1 cellular context compared by ENCODE assay signal in the genomic region with DNA sequence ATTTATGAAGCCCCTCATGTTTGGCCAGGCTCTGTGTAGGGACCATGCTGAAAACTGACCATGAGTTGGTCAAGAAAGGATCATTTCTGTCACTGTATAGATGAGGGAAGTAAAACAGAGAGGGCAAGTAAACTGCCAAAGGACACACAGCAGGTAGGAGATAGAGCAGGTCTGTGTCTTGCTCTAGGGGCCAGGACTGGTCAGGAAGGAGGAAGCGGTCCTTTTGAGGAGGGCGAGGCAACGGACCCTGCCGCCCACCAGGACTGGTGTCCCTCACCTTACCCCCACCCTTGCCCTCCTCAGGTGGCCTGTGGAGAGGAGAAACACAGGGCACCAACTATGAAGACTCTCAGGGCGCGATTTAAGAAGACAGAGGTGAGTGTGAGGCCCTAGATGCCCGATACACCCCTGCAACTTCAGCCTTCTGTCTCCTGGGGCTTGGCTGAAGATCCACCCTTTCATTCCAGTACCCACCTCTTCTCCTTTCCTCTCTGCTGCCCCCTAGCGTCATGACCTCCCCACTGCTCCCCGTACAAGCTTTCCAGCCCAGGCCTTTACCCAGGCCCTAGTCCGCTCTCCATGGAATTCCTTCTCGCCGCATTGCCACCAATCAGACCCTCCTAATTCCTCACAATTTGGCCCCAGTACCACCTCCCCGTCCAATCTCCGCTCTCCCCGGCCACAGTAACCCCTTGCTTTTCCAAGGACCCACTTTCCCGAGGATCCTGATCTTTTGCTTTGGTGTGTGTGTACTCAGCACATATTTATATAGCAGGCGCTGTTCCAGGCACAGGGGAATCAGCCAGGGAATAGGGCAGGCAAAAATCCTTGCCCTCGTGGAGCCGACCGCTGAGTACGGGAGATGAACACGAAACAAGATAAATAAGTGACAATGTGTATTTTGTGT.
TF ChIP-seq lines count a peak whose summit lies in the region.

No MANE protein-coding gene starts in this region.

TF ChIP-seq in HepG2, 621 proteins besides CTCF, POLR2A, EP300 and RAD21 (continued from another document):
- TF ChIP-seq, protein P1, sequence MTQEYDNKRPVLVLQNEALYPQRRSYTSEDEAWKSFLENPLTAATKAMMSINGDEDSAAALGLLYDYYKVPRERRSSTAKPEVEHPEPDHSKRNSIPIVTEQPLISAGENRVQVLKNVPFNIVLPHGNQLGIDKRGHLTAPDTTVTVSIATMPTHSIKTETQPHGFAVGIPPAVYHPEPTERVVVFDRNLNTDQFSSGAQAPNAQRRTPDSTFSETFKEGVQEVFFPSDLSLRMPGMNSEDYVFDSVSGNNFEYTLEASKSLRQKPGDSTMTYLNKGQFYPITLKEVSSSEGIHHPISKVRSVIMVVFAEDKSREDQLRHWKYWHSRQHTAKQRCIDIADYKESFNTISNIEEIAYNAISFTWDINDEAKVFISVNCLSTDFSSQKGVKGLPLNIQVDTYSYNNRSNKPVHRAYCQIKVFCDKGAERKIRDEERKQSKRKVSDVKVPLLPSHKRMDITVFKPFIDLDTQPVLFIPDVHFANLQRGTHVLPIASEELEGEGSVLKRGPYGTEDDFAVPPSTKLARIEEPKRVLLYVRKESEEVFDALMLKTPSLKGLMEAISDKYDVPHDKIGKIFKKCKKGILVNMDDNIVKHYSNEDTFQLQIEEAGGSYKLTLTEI (CRISPR knock-in tag; conservative IDR thresholded peaks at IDR 0.05): no peak
- peak; percentile 10; the same call in 1 of the 2 replicates for TF ChIP-seq ZNF605 (CRISPR knock-in tag; IDR thresholded peaks at IDR 0.05)
- TF ChIP-seq, protein P2, sequence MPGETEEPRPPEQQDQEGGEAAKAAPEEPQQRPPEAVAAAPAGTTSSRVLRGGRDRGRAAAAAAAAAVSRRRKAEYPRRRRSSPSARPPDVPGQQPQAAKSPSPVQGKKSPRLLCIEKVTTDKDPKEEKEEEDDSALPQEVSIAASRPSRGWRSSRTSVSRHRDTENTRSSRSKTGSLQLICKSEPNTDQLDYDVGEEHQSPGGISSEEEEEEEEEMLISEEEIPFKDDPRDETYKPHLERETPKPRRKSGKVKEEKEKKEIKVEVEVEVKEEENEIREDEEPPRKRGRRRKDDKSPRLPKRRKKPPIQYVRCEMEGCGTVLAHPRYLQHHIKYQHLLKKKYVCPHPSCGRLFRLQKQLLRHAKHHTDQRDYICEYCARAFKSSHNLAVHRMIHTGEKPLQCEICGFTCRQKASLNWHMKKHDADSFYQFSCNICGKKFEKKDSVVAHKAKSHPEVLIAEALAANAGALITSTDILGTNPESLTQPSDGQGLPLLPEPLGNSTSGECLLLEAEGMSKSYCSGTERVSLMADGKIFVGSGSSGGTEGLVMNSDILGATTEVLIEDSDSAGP (CRISPR knock-in tag; IDR thresholded peaks at IDR 0.05; ENCODE audit: borderline replicate concordance): peak; percentile 50; the same call in 1 of the 2 replicates
- no peak for TF ChIP-seq ISL2 (CRISPR knock-in tag; IDR thresholded peaks at IDR 0.05)
- TF ChIP-seq, protein P3, sequence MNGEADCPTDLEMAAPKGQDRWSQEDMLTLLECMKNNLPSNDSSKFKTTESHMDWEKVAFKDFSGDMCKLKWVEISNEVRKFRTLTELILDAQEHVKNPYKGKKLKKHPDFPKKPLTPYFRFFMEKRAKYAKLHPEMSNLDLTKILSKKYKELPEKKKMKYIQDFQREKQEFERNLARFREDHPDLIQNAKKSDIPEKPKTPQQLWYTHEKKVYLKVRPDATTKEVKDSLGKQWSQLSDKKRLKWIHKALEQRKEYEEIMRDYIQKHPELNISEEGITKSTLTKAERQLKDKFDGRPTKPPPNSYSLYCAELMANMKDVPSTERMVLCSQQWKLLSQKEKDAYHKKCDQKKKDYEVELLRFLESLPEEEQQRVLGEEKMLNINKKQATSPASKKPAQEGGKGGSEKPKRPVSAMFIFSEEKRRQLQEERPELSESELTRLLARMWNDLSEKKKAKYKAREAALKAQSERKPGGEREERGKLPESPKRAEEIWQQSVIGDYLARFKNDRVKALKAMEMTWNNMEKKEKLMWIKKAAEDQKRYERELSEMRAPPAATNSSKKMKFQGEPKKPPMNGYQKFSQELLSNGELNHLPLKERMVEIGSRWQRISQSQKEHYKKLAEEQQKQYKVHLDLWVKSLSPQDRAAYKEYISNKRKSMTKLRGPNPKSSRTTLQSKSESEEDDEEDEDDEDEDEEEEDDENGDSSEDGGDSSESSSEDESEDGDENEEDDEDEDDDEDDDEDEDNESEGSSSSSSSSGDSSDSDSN (CRISPR knock-in tag; IDR thresholded peaks at IDR 0.05): peak; percentile 32; the same call in 1 of the 2 replicates
- TF ChIP-seq THYN1 (CRISPR knock-in tag; IDR thresholded peaks at IDR 0.05; ENCODE audit: borderline replicate concordance, low read depth): no peak
- TF ChIP-seq ZNF790 (CRISPR knock-in tag; IDR thresholded peaks at IDR 0.05; ENCODE audit: borderline replicate concordance): 0 out of 2 replicates have a peak, but pooled peaks have one; percentile 12
- peak; percentile 53; the same call in 1 of the 2 replicates for TF ChIP-seq ZNF501 (CRISPR knock-in tag; IDR thresholded peaks at IDR 0.05)
- TF ChIP-seq ZNF678 (CRISPR knock-in tag; IDR thresholded peaks at IDR 0.05): no peak
- TF ChIP-seq TAF1 (CRISPR knock-in tag; IDR thresholded peaks at IDR 0.05): 0 out of 2 replicates have a peak, but pooled peaks have one; percentile 27
- no peak for TF ChIP-seq ZSCAN21 (CRISPR knock-in tag; IDR thresholded peaks at IDR 0.05; ENCODE audit: borderline replicate concordance)
- TF ChIP-seq ZBTB7B (CRISPR knock-in tag; IDR thresholded peaks at IDR 0.05): 0 out of 2 replicates have a peak, but pooled peaks have one; percentile 15
- TF ChIP-seq ZMYM3 (CRISPR knock-in tag; IDR thresholded peaks at IDR 0.05): peak; percentile 68
- no peak; the same call in 1 of the 2 replicates for TF ChIP-seq ZKSCAN1 (IDR thresholded peaks at IDR 0.05; ENCODE audit: low read length)
- TF ChIP-seq YEATS2 (CRISPR knock-in tag; IDR thresholded peaks at IDR 0.05; ENCODE audit: borderline replicate concordance): peak; percentile 50; the same call in 1 of the 2 replicates
- no peak for TF ChIP-seq ARID2 (CRISPR knock-in tag; IDR thresholded peaks at IDR 0.05; ENCODE audit: borderline replicate concordance)
- no peak for TF ChIP-seq ZNF850 (CRISPR knock-in tag; conservative IDR thresholded peaks at IDR 0.05)
- TF ChIP-seq, protein P4, sequence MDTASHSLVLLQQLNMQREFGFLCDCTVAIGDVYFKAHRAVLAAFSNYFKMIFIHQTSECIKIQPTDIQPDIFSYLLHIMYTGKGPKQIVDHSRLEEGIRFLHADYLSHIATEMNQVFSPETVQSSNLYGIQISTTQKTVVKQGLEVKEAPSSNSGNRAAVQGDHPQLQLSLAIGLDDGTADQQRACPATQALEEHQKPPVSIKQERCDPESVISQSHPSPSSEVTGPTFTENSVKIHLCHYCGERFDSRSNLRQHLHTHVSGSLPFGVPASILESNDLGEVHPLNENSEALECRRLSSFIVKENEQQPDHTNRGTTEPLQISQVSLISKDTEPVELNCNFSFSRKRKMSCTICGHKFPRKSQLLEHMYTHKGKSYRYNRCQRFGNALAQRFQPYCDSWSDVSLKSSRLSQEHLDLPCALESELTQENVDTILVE (CRISPR knock-in tag; IDR thresholded peaks at IDR 0.05): no peak
- TF ChIP-seq GATAD2A (CRISPR knock-in tag; IDR thresholded peaks at IDR 0.05): peak; percentile 33; the same call in 1 of the 2 replicates
- no peak for TF ChIP-seq ZNF484 (CRISPR knock-in tag; IDR thresholded peaks at IDR 0.05; ENCODE audit: borderline replicate concordance, low read depth)
- no peak for TF ChIP-seq ZBTB21 (CRISPR knock-in tag; IDR thresholded peaks at IDR 0.05)
- TF ChIP-seq, protein P5, sequence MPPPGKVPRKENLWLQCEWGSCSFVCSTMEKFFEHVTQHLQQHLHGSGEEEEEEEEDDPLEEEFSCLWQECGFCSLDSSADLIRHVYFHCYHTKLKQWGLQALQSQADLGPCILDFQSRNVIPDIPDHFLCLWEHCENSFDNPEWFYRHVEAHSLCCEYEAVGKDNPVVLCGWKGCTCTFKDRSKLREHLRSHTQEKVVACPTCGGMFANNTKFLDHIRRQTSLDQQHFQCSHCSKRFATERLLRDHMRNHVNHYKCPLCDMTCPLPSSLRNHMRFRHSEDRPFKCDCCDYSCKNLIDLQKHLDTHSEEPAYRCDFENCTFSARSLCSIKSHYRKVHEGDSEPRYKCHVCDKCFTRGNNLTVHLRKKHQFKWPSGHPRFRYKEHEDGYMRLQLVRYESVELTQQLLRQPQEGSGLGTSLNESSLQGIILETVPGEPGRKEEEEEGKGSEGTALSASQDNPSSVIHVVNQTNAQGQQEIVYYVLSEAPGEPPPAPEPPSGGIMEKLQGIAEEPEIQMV (CRISPR knock-in tag; IDR thresholded peaks at IDR 0.05; ENCODE audit: low read depth): no peak
- 0 out of 2 replicates have a peak, but pooled peaks have one; percentile 33 for TF ChIP-seq ZNF878 (CRISPR knock-in tag; IDR thresholded peaks at IDR 0.05)
- TF ChIP-seq ZNF3 (CRISPR knock-in tag; IDR thresholded peaks at IDR 0.05): 0 out of 2 replicates have a peak, but pooled peaks have one; percentile 18
- TF ChIP-seq TGIF2 (CRISPR knock-in tag; IDR thresholded peaks at IDR 0.05): no peak
- no peak for TF ChIP-seq NFKB2 (CRISPR knock-in tag; IDR thresholded peaks at IDR 0.05; ENCODE audit: borderline replicate concordance)
- TF ChIP-seq ZNF720 (CRISPR knock-in tag; IDR thresholded peaks at IDR 0.05): 0 out of 2 replicates have a peak, but pooled peaks have one; percentile 39
- no peak; the same call in 1 of the 2 replicates for TF ChIP-seq SALL1 (CRISPR knock-in tag; IDR thresholded peaks at IDR 0.05)
- peak; percentile 63; the same call in 1 of the 2 replicates for TF ChIP-seq SMC3 (IDR thresholded peaks at IDR 0.05; ENCODE audit: low read length)
- TF ChIP-seq ZNF329 (CRISPR knock-in tag; IDR thresholded peaks at IDR 0.05; ENCODE audit: low read depth): no peak
- no peak for TF ChIP-seq HNRNPLL (IDR thresholded peaks at IDR 0.05; ENCODE audit: low read depth, low read length, poor library complexity, severe bottlenecking)
- TF ChIP-seq SMAD1 (CRISPR knock-in tag; IDR thresholded peaks at IDR 0.05; ENCODE audit: borderline replicate concordance, low read depth): peak; percentile 54; the same call in 1 of the 2 replicates
- TF ChIP-seq, protein P6, sequence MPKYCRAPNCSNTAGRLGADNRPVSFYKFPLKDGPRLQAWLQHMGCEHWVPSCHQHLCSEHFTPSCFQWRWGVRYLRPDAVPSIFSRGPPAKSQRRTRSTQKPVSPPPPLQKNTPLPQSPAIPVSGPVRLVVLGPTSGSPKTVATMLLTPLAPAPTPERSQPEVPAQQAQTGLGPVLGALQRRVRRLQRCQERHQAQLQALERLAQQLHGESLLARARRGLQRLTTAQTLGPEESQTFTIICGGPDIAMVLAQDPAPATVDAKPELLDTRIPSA (CRISPR knock-in tag; IDR thresholded peaks at IDR 0.05; ENCODE audit: borderline replicate concordance): no peak
- TF ChIP-seq, protein P7, sequence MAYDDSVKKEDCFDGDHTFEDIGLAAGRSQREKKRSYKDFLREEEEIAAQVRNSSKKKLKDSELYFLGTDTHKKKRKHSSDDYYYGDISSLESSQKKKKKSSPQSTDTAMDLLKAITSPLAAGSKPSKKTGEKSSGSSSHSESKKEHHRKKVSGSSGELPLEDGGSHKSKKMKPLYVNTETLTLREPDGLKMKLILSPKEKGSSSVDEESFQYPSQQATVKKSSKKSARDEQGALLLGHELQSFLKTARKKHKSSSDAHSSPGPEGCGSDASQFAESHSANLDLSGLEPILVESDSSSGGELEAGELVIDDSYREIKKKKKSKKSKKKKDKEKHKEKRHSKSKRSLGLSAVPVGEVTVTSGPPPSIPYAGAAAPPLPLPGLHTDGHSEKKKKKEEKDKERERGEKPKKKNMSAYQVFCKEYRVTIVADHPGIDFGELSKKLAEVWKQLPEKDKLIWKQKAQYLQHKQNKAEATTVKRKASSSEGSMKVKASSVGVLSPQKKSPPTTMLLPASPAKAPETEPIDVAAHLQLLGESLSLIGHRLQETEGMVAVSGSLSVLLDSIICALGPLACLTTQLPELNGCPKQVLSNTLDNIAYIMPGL (CRISPR knock-in tag; IDR thresholded peaks at IDR 0.05; ENCODE audit: borderline replicate concordance in 1 of 2, low read depth in 1 of 2): peak; percentile 18 to 73; a peak in 2 of 4 replicates
